22 cellular contexts compared by ENCODE assay signal in the genomic region with DNA sequence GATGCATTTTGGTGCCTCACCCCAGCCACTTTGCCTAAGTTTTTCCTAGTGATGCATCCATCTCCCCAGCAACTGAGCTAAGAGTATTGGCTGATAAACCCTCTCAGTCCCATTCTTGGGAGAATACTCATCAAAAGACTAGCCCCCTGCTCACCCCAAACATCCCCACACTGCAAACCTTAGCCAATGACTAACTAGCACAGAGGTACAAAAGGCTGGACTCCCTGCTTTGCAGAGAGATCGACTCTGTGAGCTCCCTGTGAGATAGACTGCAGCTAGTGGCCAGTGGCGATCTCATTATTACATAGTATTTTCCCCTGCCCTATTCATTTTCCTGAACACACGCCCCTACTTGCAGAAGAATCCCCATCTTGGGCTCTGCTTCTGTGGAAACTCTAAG.
"Had no signal": no experiment of that assay in that cellular context is flagged by ENCODE, and none has a peak within 500 bp of the region (broad histone marks: within the 10 kb centered on the region; RNA-seq: fewer than 3 reads in every experiment).

No MANE protein-coding gene starts in this region.

- DNase-seq: activated CD4-positive, alpha-beta memory T cell treated with anti-CD3 and anti-CD28 coated beads, Interleukin-2, amount 10 ng/mL, durations not matched to agents 7 days and 5 days; activated CD4-positive, alpha-beta T cell treated with anti-CD3 and anti-CD28 coated beads for 36 hours; activated naive CD4-positive, alpha-beta T cell treated with anti-CD3 and anti-CD28 coated beads, Interleukin-2, amount 10 ng/mL, durations not matched to agents 7 days and 5 days; activated T-cell treated with anti-CD3 and anti-CD28 coated beads, Interleukin-2, amount 50 U/mL, for 24 hours; caudate nucleus; foreskin keratinocyte; glutamatergic neuron; kidney glomerular epithelial cell; occipital lobe; stimulated activated CD4-positive, alpha-beta T cell treated with anti-CD3 and anti-CD28 coated beads, Interleukin-15, amount 100 ng/mL, for 24 hours; stimulated activated CD4-positive, alpha-beta T cell treated with anti-CD3 and anti-CD28 coated beads, Interleukin-4, amount 100 ng/mL, for 1 hour; stimulated activated naive B cell treated with anti-CD40 and anti-IgM and Interleukin-4, amounts not matched to agents 10 μg/mL and 1 μg/mL and 100 μg/mL, for 72 hours; substantia nigra; WERI-Rb-1 had no signal

- H3K4me3 ChIP-seq: ascending aorta, coronary artery, esophagus muscularis mucosa, right atrium auricular region, skin epidermis had no signal

- H3K4me3 Mint-ChIP-seq: activated CD4-positive, alpha-beta memory T cell treated with anti-CD3 and anti-CD28 coated beads, Interleukin-2, amount 10 ng/mL, durations not matched to agents 7 days and 5 days; activated CD4-positive, alpha-beta T cell treated with anti-CD3 and anti-CD28 coated beads for 36 hours; activated naive CD4-positive, alpha-beta T cell treated with anti-CD3 and anti-CD28 coated beads, Interleukin-2, amount 10 ng/mL, durations not matched to agents 7 days and 5 days; activated T-cell treated with anti-CD3 and anti-CD28 coated beads, Interleukin-2, amount 50 U/mL, for 24 hours; nephron; stimulated activated naive B cell treated with anti-CD40 and anti-IgM and Interleukin-4, amounts not matched to agents 10 μg/mL and 1 μg/mL and 100 μg/mL, for 72 hours; type B pancreatic cell had no signal

- H3K4me1 ChIP-seq: ascending aorta, esophagus muscularis mucosa, foreskin keratinocyte, right atrium auricular region had no signal

- H3K4me1 Mint-ChIP-seq: activated CD4-positive, alpha-beta memory T cell treated with anti-CD3 and anti-CD28 coated beads, Interleukin-2, amount 10 ng/mL, durations not matched to agents 7 days and 5 days; activated CD4-positive, alpha-beta T cell treated with anti-CD3 and anti-CD28 coated beads for 36 hours; activated naive CD4-positive, alpha-beta T cell treated with anti-CD3 and anti-CD28 coated beads, Interleukin-2, amount 10 ng/mL, durations not matched to agents 7 days and 5 days; stimulated activated naive B cell treated with anti-CD40 and anti-IgM and Interleukin-4, amounts not matched to agents 10 μg/mL and 1 μg/mL and 100 μg/mL, for 72 hours had no signal

- H3K27ac Mint-ChIP-seq: activated CD4-positive, alpha-beta memory T cell treated with anti-CD3 and anti-CD28 coated beads, Interleukin-2, amount 10 ng/mL, durations not matched to agents 7 days and 5 days; activated CD4-positive, alpha-beta T cell treated with anti-CD3 and anti-CD28 coated beads for 36 hours; activated naive CD4-positive, alpha-beta T cell treated with anti-CD3 and anti-CD28 coated beads, Interleukin-2, amount 10 ng/mL, durations not matched to agents 7 days and 5 days; activated T-cell treated with anti-CD3 and anti-CD28 coated beads, Interleukin-2, amount 50 U/mL, for 24 hours; nephron; progenitor cell of endocrine pancreas; stimulated activated naive B cell treated with anti-CD40 and anti-IgM and Interleukin-4, amounts not matched to agents 10 μg/mL and 1 μg/mL and 100 μg/mL, for 72 hours; type B pancreatic cell had no signal

- H3K9me3 ChIP-seq: ascending aorta, esophagus muscularis mucosa, right atrium auricular region had no signal

- H3K27ac ChIP-seq: ascending aorta, coronary artery, esophagus muscularis mucosa, foreskin keratinocyte, right atrium auricular region, skin epidermis, WERI-Rb-1 had no signal

- H3K36me3 Mint-ChIP-seq: activated naive CD4-positive, alpha-beta T cell treated with anti-CD3 and anti-CD28 coated beads, Interleukin-2, amount 10 ng/mL, durations not matched to agents 7 days and 5 days; stimulated activated naive B cell treated with anti-CD40 and anti-IgM and Interleukin-4, amounts not matched to agents 10 μg/mL and 1 μg/mL and 100 μg/mL, for 72 hours; type B pancreatic cell had no signal

- H3K27me3 Mint-ChIP-seq: activated CD4-positive, alpha-beta memory T cell treated with anti-CD3 and anti-CD28 coated beads, Interleukin-2, amount 10 ng/mL, durations not matched to agents 7 days and 5 days; activated CD4-positive, alpha-beta T cell treated with anti-CD3 and anti-CD28 coated beads for 36 hours; activated T-cell treated with anti-CD3 and anti-CD28 coated beads, Interleukin-2, amount 50 U/mL, for 24 hours had no signal

- H3K9me3 Mint-ChIP-seq: activated CD4-positive, alpha-beta memory T cell treated with anti-CD3 and anti-CD28 coated beads, Interleukin-2, amount 10 ng/mL, durations not matched to agents 7 days and 5 days; activated T-cell treated with anti-CD3 and anti-CD28 coated beads, Interleukin-2, amount 50 U/mL, for 24 hours; nephron; stimulated activated naive B cell treated with anti-CD40 and anti-IgM and Interleukin-4, amounts not matched to agents 10 μg/mL and 1 μg/mL and 100 μg/mL, for 72 hours had no signal

- H3K27me3 ChIP-seq: ascending aorta, esophagus muscularis mucosa, foreskin keratinocyte, right atrium auricular region had no signal

- H3K36me3 ChIP-seq: ascending aorta, esophagus muscularis mucosa, right atrium auricular region, WERI-Rb-1 had no signal
